ENCODE assay signal across 23 cellular contexts in the genomic region with DNA sequence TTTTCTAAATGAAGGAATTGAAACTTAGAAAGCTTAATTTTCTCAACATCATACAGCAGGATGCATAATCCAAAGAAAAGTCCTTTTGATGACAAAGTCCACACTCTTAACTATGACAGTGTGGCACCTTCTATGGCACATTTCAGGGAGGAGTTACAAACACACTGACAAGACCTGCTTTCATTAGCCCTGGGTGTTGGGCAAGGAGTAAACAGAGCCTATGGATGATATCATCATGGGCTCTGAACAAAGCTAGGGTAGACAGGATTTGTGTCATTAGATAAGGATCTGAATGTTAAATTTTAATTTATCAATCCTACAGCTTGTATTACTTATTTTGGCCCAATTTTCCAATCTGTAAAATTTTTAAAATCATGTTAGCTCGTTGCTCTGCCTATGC.
DNase-seq lines count a peak whose midpoint lies in the region; ATAC-seq and TF ChIP-seq lines count a peak whose summit lies in the region.
"Had no signal": no experiment of that assay in that cellular context is flagged by ENCODE, and none has a peak within 500 bp of the region (broad histone marks: within the 10 kb centered on the region; RNA-seq: fewer than 3 reads in every experiment).

No MANE protein-coding gene starts in this region.

- H3K27me3 ChIP-seq in osteoblast (ENCODE audit: insufficient read depth, low read length) = no peaks in the 10 kb centered on the region
- H3K27me3 ChIP-seq: colonic mucosa, SJSA1 had no signal

- peak overlapping the region; percentile 87 for H2AFZ ChIP-seq in osteoblast (ENCODE audit: low read length)

- H4K20me1 ChIP-seq in osteoblast (ENCODE audit: insufficient read depth, low read length) = no peaks in the 10 kb centered on the region

- peaks cover 23% of the 10 kb centered on the region for H3K4me1 ChIP-seq in osteoblast (ENCODE audit: insufficient read depth, low read length)
- H3K4me1 ChIP-seq: colonic mucosa had no signal

- peak; percentile 6 for DNase-seq in DMS53 (lab: John Stamatoyannopoulos, UW)
- DNase-seq in DMS53 treated with DMSO at 0.1 percent for 48 hours (lab: John Stamatoyannopoulos, UW; ENCODE audit: unreplicated experiment) = no peak
- DNase-seq in MV-4-11 (lab: John Stamatoyannopoulos, UW) = peak; percentile 17
- DNase-seq in epithelial cell of esophagus (ENCODE audit: low read depth) = peak; percentile 74
- DNase-seq in osteoblast (ENCODE audit: insufficient read length, low spot score, missing footprints) = no peak
- DNase-seq: activated CD4-positive, alpha-beta T cell treated with anti-CD3 and anti-CD28 coated beads for 36 hours; activated CD8-positive, alpha-beta memory T cell treated with anti-CD3 and anti-CD28 coated beads for 24 hours; activated gamma-delta T cell treated with Interleukin-2 at 50 U/mL for 16 hours; activated T-cell treated with anti-CD3 and anti-CD28 coated beads, Interleukin-2, amount 50 U/mL, for 1 hour; CD8-positive, alpha-beta memory T cell; colonic mucosa; DMS79 treated with DMSO at 0.1 percent for 48 hours; left cardiac atrium; NCI-H1694 treated with DMSO at 0.1 percent for 48 hours; NCI-H2171 treated with DMSO at 0.1 percent for 48 hours; NCI-H526; stimulated activated CD4-positive, alpha-beta T cell treated with anti-CD3 and anti-CD28 coated beads, Interleukin-2, amount 100 ng/mL, for 48 hours had no signal

- ATAC-seq in GM18511 (IDR thresholded peaks at IDR 0.05; ENCODE audit: unreplicated experiment) (no peak), HG02571 (IDR thresholded peaks at IDR 0.05; ENCODE audit: unreplicated experiment) (no peak), HG02884 (IDR thresholded peaks at IDR 0.05; ENCODE audit: unreplicated experiment) (no peak)
- ATAC-seq: activated CD4-positive, alpha-beta T cell treated with anti-CD3 and anti-CD28 coated beads for 36 hours; left cardiac atrium; stimulated activated effector memory CD8-positive, alpha-beta T cell treated with anti-CD3 and anti-CD28 coated beads, Interleukin-12 subunit alpha, Interleukin-12 subunit beta, amount 100 ng/mL, for 72 hours had no signal

- H3K27ac ChIP-seq in osteoblast (ENCODE audit: low read depth, low read length) = no peak overlapping the region
- H3K27ac ChIP-seq: 22Rv1, colonic mucosa, SJSA1 had no signal

- no peaks in the 10 kb centered on the region for H3K9me3 ChIP-seq in osteoblast (ENCODE audit: low read depth, low read length)
- H3K9me3 ChIP-seq: colonic mucosa, SJSA1 had no signal

- H3K4me2 ChIP-seq in osteoblast (ENCODE audit: insufficient read depth, low read length) = no peak overlapping the region

- H3K4me3 ChIP-seq in epithelial cell of esophagus (ENCODE audit: low read length) = no peak overlapping the region
- H3K4me3 ChIP-seq in osteoblast (ENCODE audit: insufficient read depth, low read length) = no peak overlapping the region
- H3K4me3 ChIP-seq: colonic mucosa, SJSA1 had no signal

- H3K79me2 ChIP-seq in osteoblast (ENCODE audit: insufficient read depth, low read length) = no peaks in the 10 kb centered on the region

- no peaks in the 10 kb centered on the region for H3K36me3 ChIP-seq in osteoblast (ENCODE audit: insufficient read depth, low read length)
- H3K36me3 ChIP-seq: colonic mucosa, SJSA1 had no signal

- TF ChIP-seq CTCF in epithelial cell of esophagus (IDR thresholded peaks at IDR 0.05; ENCODE audit: insufficient read depth, low read depth, low read length, missing control alignments) (no peak), osteoblast (IDR thresholded peaks at IDR 0.05; ENCODE audit: extremely low read depth, low read depth, low read length) (no peak)

Comparison
In these comparisons a context has a peak if more than half of its experiments do, and no peak if none do; other contexts are left out.
1. DNase-seq: peak in DMS53 (single experiment), MV-4-11 (single experiment) and epithelial cell of esophagus (single experiment); none in DMS53 treated with DMSO at 0.1 percent for 48 hours (single experiment) and osteoblast (single experiment).